ENCODE assay signal across 21 cellular contexts in genomic region chr19:29896790-29897189, GRCh38.
"Had no signal": no experiment of that assay in that cellular context is flagged by ENCODE, and none has a peak within 500 bp of the region (broad histone marks: within the 10 kb centered on the region; RNA-seq: fewer than 3 reads in every experiment).

No MANE protein-coding gene starts in this region.

- H3K9me3 Mint-ChIP-seq: effector memory CD8-positive, alpha-beta T cell; mesothelial cell of epicardium; naive B cell; natural killer cell treated with Interleukin-12 subunit alpha and Interleukin-12 subunit beta and Interleukin-15 and Interleukin-18, amount 100 ng/mL, for 72 hours; neural crest cell; stimulated activated naive CD8-positive, alpha-beta T cell treated with anti-CD3 and anti-CD28 coated beads, Interleukin-15, amount 100 ng/mL, for 72 hours had no signal

- H3K27ac Mint-ChIP-seq: effector memory CD8-positive, alpha-beta T cell; mesothelial cell of epicardium; naive B cell; natural killer cell treated with Interleukin-12 subunit alpha and Interleukin-12 subunit beta and Interleukin-15 and Interleukin-18, amount 100 ng/mL, for 72 hours; stimulated activated naive CD8-positive, alpha-beta T cell treated with anti-CD3 and anti-CD28 coated beads, Interleukin-15, amount 100 ng/mL, for 72 hours had no signal

- H3K4me1 Mint-ChIP-seq: naive B cell; neural crest cell; stimulated activated naive CD8-positive, alpha-beta T cell treated with anti-CD3 and anti-CD28 coated beads, Interleukin-15, amount 100 ng/mL, for 72 hours had no signal

- ATAC-seq: effector memory CD8-positive, alpha-beta T cell; left lobe of liver; mucosa of descending colon; natural killer cell treated with Interleukin-12 subunit alpha and Interleukin-12 subunit beta and Interleukin-15 and Interleukin-18, amount 100 ng/mL, for 72 hours; pancreas; right lobe of liver; stimulated activated naive CD8-positive, alpha-beta T cell treated with anti-CD3 and anti-CD28 coated beads, Interleukin-15, amount 100 ng/mL, for 72 hours; upper lobe of right lung had no signal

- DNase-seq: cortex of kidney; effector memory CD8-positive, alpha-beta T cell; hypothalamus; kidney; mesenchymal stem cell; mucosa of descending colon; naive B cell; pancreas; right lobe of liver; small intestine; stimulated activated CD4-positive, alpha-beta T cell treated with anti-CD3 and anti-CD28 coated beads, Interleukin-1b, Interleukin-23, amount 100 ng/mL, for 48 hours; stimulated activated CD4-positive, alpha-beta T cell treated with anti-CD3 and anti-CD28 coated beads, Interleukin-4, amount 100 ng/mL, for 1 hour; stimulated activated CD8-positive, alpha-beta memory T cell treated with anti-CD3 and anti-CD28 coated beads, Interleukin-4, amount 100 ng/mL, for 48 hours; stimulated activated naive CD4-positive, alpha-beta T cell; stimulated activated naive CD8-positive, alpha-beta T cell treated with anti-CD3 and anti-CD28 coated beads, Interleukin-15, amount 100 ng/mL, for 72 hours; transverse colon; upper lobe of right lung had no signal

- H3K36me3 Mint-ChIP-seq: mesothelial cell of epicardium; naive B cell; natural killer cell treated with Interleukin-12 subunit alpha and Interleukin-12 subunit beta and Interleukin-15 and Interleukin-18, amount 100 ng/mL, for 72 hours had no signal

- H3K4me3 Mint-ChIP-seq: effector memory CD8-positive, alpha-beta T cell; mesothelial cell of epicardium; naive B cell; natural killer cell treated with Interleukin-12 subunit alpha and Interleukin-12 subunit beta and Interleukin-15 and Interleukin-18, amount 100 ng/mL, for 72 hours; neural crest cell; stimulated activated naive CD8-positive, alpha-beta T cell treated with anti-CD3 and anti-CD28 coated beads, Interleukin-15, amount 100 ng/mL, for 72 hours had no signal
